In genomic region chr16:81469183-81469677, GRCh38 we compare ENCODE assay signal across 9 cellular contexts. TPM values are rescaled to one million over a fixed set of nuclear protein-coding genes. Genes with fewer than 3 reads are reported as not detected.
A peak's percentile ranks its signal among the peaks of the same experiment; 100 is the strongest.
DNase-seq lines count a peak whose midpoint lies in the region; ATAC-seq and TF ChIP-seq lines count a peak whose summit lies in the region.
"Had no signal": no experiment of that assay in that cellular context is flagged by ENCODE, and none has a peak within 500 bp of the region (broad histone marks: within the 10 kb centered on the region; RNA-seq: fewer than 3 reads in every experiment).

No MANE protein-coding gene starts in this region.

- DNase-seq in CD14-positive monocyte (ENCODE audit: low spot score), result no peak
- no peak for DNase-seq in mesothelial cell of epicardium (ENCODE audit: low spot score in 2 of 2, unreplicated experiment in 2 of 2)
- no peak for DNase-seq in NCI-H1436 treated with DMSO at 0.1 percent for 48 hours (lab: John Stamatoyannopoulos, UW)
- no peak for DNase-seq in stimulated activated naive CD4-positive, alpha-beta T cell treated with Interleukin-2 at 50 U/mL for 16 hours (lab: John Stamatoyannopoulos, UW)
- no peak for DNase-seq in activated CD4-positive, alpha-beta T cell treated with anti-CD3 and anti-CD28 coated beads for 1 hour
- DNase-seq: NCI-H82 had no signal

- peak overlapping the region; percentile 6 to 53 for H3K4me3 Mint-ChIP-seq in CD14-positive monocyte
- peak overlapping the region; percentile 49 for H3K4me3 Mint-ChIP-seq in activated T-helper 17 cell treated with anti-CD3 and anti-CD28 coated beads, Interleukin-2, amount 50 U/mL, for 72 hours
- no peak overlapping the region for H3K4me3 Mint-ChIP-seq in mesothelial cell of epicardium

- H3K9me3 Mint-ChIP-seq in CD14-positive monocyte, result no peaks in the 10 kb centered on the region
- no peaks in the 10 kb centered on the region for H3K9me3 Mint-ChIP-seq in activated T-helper 17 cell treated with anti-CD3 and anti-CD28 coated beads, Interleukin-2, amount 50 U/mL, for 72 hours
- H3K9me3 Mint-ChIP-seq in mesothelial cell of epicardium, result no peaks in the 10 kb centered on the region

- H3K27me3 Mint-ChIP-seq in CD14-positive monocyte (ENCODE audit: low read depth in 3 of 3), result peaks cover 0 to 6% (median 3%) of the 10 kb centered on the region in 3 donors
- no peaks in the 10 kb centered on the region for H3K27me3 Mint-ChIP-seq in activated T-helper 17 cell treated with anti-CD3 and anti-CD28 coated beads, Interleukin-2, amount 50 U/mL, for 72 hours
- H3K27me3 Mint-ChIP-seq in mesothelial cell of epicardium (ENCODE audit: low read depth), result no peaks in the 10 kb centered on the region

- TF ChIP-seq CTCF in CD14-positive monocyte (IDR thresholded peaks at IDR 0.05) (no peak), mesothelial cell of epicardium (IDR thresholded peaks at IDR 0.05; ENCODE audit: unreplicated experiment) (no peak)

- H3K27ac Mint-ChIP-seq in CD14-positive monocyte, result peak overlapping the region; percentile 89 to 97 (median 96)
- peak overlapping the region; percentile 51 for H3K27ac Mint-ChIP-seq in activated T-helper 17 cell treated with anti-CD3 and anti-CD28 coated beads, Interleukin-2, amount 50 U/mL, for 72 hours
- H3K27ac Mint-ChIP-seq in mesothelial cell of epicardium, result peak overlapping the region; percentile 80

- H3K4me1 Mint-ChIP-seq in CD14-positive monocyte (peaks cover 93% of the 10 kb centered on the region), mesothelial cell of epicardium (peaks cover 28% of the 10 kb centered on the region)
- peaks cover 52% of the 10 kb centered on the region for H3K4me1 Mint-ChIP-seq in activated T-helper 17 cell treated with anti-CD3 and anti-CD28 coated beads, Interleukin-2, amount 50 U/mL, for 72 hours

- H3K36me3 Mint-ChIP-seq in CD14-positive monocyte, result peaks cover 49 to 56% of the 10 kb centered on the region in 2 donors
- H3K36me3 Mint-ChIP-seq in activated T-helper 17 cell treated with anti-CD3 and anti-CD28 coated beads, Interleukin-2, amount 50 U/mL, for 72 hours (ENCODE audit: low read depth), result peaks cover 8% of the 10 kb centered on the region
- peaks cover 6% of the 10 kb centered on the region for H3K36me3 Mint-ChIP-seq in mesothelial cell of epicardium

- peak; percentile 15 for ATAC-seq in HG03342 (IDR thresholded peaks at IDR 0.05; ENCODE audit: unreplicated experiment)
- peak; percentile 50 for ATAC-seq in activated T-helper 17 cell treated with anti-CD3 and anti-CD28 coated beads, Interleukin-2, amount 50 U/mL, for 72 hours (replicated peaks)
- no peak for ATAC-seq in HG03108 (IDR thresholded peaks at IDR 0.05; ENCODE audit: unreplicated experiment)

- intact Hi-C loops in CD14-positive monocyte (cut with micrococcal nuclease), result loop anchor here in 1 of 2 donors (5.0 kb wide), 1 partner anchor 33 kb away; no protein-coding TSS in a partner anchor

RNA-seq across cellular contexts. Expression of gene CMIP, which starts 24.6 kb away (rescaled TPM):
- under 1 TPM; 0.85 to 0.93 TPM for polyA plus RNA-seq in CD14-positive monocyte
- total RNA-seq in activated T-helper 17 cell treated with anti-CD3 and anti-CD28 coated beads, Interleukin-2, amount 50 U/mL, for 72 hours, result 10 to 100 TPM; 28.5 to 57.5 TPM
- total RNA-seq in mesothelial cell of epicardium, result 70.0 to 74.9 TPM (median 71.0 TPM) in 3 replicates
